ENCODE assay signal across 8 cellular contexts in genomic region chr3:132660745-132661067, GRCh38. TPM values are rescaled to one million over a fixed set of nuclear protein-coding genes. Genes with fewer than 3 reads are reported as not detected.
DNase-seq lines count a peak whose midpoint lies in the region; ATAC-seq and TF ChIP-seq lines count a peak whose summit lies in the region.

No MANE protein-coding gene starts in this region.

- H3K27ac Mint-ChIP-seq in activated B cell treated with CpG ODN at 0.5 μM for 24 hours, result peak overlapping the region; percentile 93

- WGBS in heart left ventricle, 4 donors, result 0 to 1% (median 1%) methylated on average over 11 of the region's 11 CpGs

- peaks cover 32% of the 10 kb centered on the region for H3K4me1 Mint-ChIP-seq in activated B cell treated with CpG ODN at 0.5 μM for 24 hours

- no peaks in the 10 kb centered on the region for H3K27me3 Mint-ChIP-seq in activated B cell treated with CpG ODN at 0.5 μM for 24 hours

- TF ChIP-seq POLR2A in heart left ventricle (IDR thresholded peaks at IDR 0.05), result no peak

- H3K4me1 ChIP-seq in heart left ventricle (peaks cover 0 to 62% (median 43%) of the 10 kb centered on the region in 12 donors), rectal smooth muscle tissue (ENCODE audit: control insufficient read depth, insufficient read depth, low read length) (peaks cover 5% of the 10 kb centered on the region)

- intact Hi-C loops in activated B cell treated with CpG ODN at 0.5 μM for 24 hours (cut with micrococcal nuclease) (loop anchor here (2.0 to 10.0 kb wide), 4 partner anchors 914 to 1826 kb away; partner anchors contain the start of genes CDV3, CEP63 and SRPRB), heart left ventricle (cut with DNase I) (loop anchor here in 4 of 10 donors (2.0 to 10.0 kb wide), 3 partner anchors 54 to 62 kb away; partner anchors contain the start of gene NPHP3 (in 3 of the 4))

- peak overlapping the region; percentile 97 for H3K4me3 Mint-ChIP-seq in activated B cell treated with CpG ODN at 0.5 μM for 24 hours

- POLR2A ChIA-PET in activated B cell treated with CpG ODN at 0.5 μM for 24 hours (lab: Charles Lee), result interaction anchor here (0.7 to 1.2 kb wide), 3 partner anchors 8 to 912 kb away, joined by 3 read pairs; partner anchors contain the start of gene CDV3

- H3K4me3 ChIP-seq in heart left ventricle (peak overlapping the region; percentile 54 to 96 (median 86)), rectal smooth muscle tissue (ENCODE audit: low read length) (peak overlapping the region; percentile 94)

- peaks cover 10% of the 10 kb centered on the region for H3K36me3 Mint-ChIP-seq in activated B cell treated with CpG ODN at 0.5 μM for 24 hours (ENCODE audit: low read depth)

- CTCF ChIA-PET in activated B cell treated with CpG ODN at 0.5 μM for 24 hours (lab: Charles Lee), result interaction anchor here (0.7 to 1.7 kb wide), 2 partner anchors 23 to 124 kb away, joined by 3 to 6 read pairs; no protein-coding TSS in a partner anchor

- no peaks in the 10 kb centered on the region for H3K9me3 Mint-ChIP-seq in activated B cell treated with CpG ODN at 0.5 μM for 24 hours

- peaks cover 0 to 3% (median 0%) of the 10 kb centered on the region in 9 donors for H3K36me3 ChIP-seq in heart left ventricle
- no peaks in the 10 kb centered on the region for H3K36me3 ChIP-seq in rectal smooth muscle tissue (ENCODE audit: control insufficient read depth, insufficient read depth, low read length)

- H3K9me3 ChIP-seq in heart left ventricle, result no peaks in the 10 kb centered on the region

- DNase-seq in NCI-H1092 treated with DMSO at 0.1 percent for 48 hours (lab: John Stamatoyannopoulos, UW) (peak; percentile 52), NCI-H1092 (lab: John Stamatoyannopoulos, UW) (no peak), activated B cell treated with CpG ODN at 0.5 μM for 24 hours (no peak), heart left ventricle (no peak)

- H3K9ac ChIP-seq in rectal smooth muscle tissue (ENCODE audit: low read length), result peak overlapping the region; percentile 50

- peak; percentile 16 for ATAC-seq in HG02981 (IDR thresholded peaks at IDR 0.05; ENCODE audit: unreplicated experiment)
- peak; percentile 2 for ATAC-seq in activated B cell treated with CpG ODN at 0.5 μM for 24 hours (ENCODE audit: low read depth)
- ATAC-seq in heart left ventricle, result peak in 2 of 4 donors; percentile 1 to 5
- ATAC-seq in HG03565 (IDR thresholded peaks at IDR 0.05; ENCODE audit: unreplicated experiment), result no peak
- ATAC-seq in HG02870 (IDR thresholded peaks at IDR 0.05; ENCODE audit: unreplicated experiment), result no peak

- no peak for TF ChIP-seq CTCF in activated B cell treated with CpG ODN at 0.5 μM for 24 hours (IDR thresholded peaks at IDR 0.05)
- TF ChIP-seq CTCF in heart left ventricle (IDR thresholded peaks at IDR 0.05), result no peak

- no peaks in the 10 kb centered on the region for H3K27me3 ChIP-seq in heart left ventricle
- no peaks in the 10 kb centered on the region for H3K27me3 ChIP-seq in rectal smooth muscle tissue (ENCODE audit: control insufficient read depth, insufficient read depth, low read length)

- H3K27ac ChIP-seq in heart left ventricle, result peak overlapping the region; percentile 73 to 96 (median 93)
- H3K27ac ChIP-seq in rectal smooth muscle tissue (ENCODE audit: low read depth, low read length), result peak overlapping the region; percentile 91

RNA-seq across cellular contexts. Expression of gene UBA5, which starts 0.6 kb away (rescaled TPM):
- 34.3 and 36.4 TPM in 2 replicates for total RNA-seq in activated B cell treated with CpG ODN at 0.5 μM for 24 hours
- 10 to 100 TPM; 25.3 to 38.6 (median 32.0) TPM for total RNA-seq in heart left ventricle
- 10 to 100 TPM; 25.7 to 59.1 TPM for polyA plus RNA-seq in heart left ventricle

RNA-seq across cellular contexts. Expression of gene ACAD11, which starts 1.1 kb away (rescaled TPM):
- 16.4 and 24.0 TPM in 2 replicates for total RNA-seq in activated B cell treated with CpG ODN at 0.5 μM for 24 hours
- 10 to 100 TPM; 18.3 to 38.8 (median 24.5) TPM for total RNA-seq in heart left ventricle
- 10 to 100 TPM in 1 of 2 donors, 1 to 10 TPM in 1; 8.9 to 14.1 TPM for polyA plus RNA-seq in heart left ventricle

Comparison
In these comparisons a context has a peak if more than half of its experiments do, and no peak if none do; other contexts are left out.
1. ATAC-seq: peak in HG02981 (single experiment) and activated B cell treated with CpG ODN at 0.5 μM for 24 hours (single experiment); none in HG03565 (single experiment) and HG02870 (single experiment).